Comparison of ENCODE assay signal across 4 cellular contexts in the genomic region with DNA sequence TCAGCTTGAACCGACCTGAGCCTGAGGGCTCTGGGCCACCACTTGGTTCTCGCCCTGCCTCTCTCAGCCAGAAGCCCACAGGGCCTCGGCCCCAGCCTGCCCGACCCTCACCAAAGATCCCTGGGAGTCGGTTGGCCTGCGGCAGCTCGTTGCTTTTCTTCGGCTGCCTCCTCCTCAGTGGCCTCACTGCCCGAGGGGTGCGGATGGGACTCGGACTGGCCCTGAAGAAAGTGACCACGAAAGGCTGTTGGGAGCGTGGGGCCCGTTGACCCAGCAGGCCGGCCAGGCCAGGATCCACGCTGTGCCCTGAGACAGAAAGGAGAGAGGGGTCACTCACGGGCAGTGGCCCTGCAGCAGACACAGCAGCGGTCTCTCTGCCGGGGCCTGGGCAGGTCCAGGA. TPM values are rescaled to one million over a fixed set of nuclear protein-coding genes. Genes with fewer than 3 reads are reported as not detected.
"Had no signal": no experiment of that assay in that cellular context is flagged by ENCODE, and none has a peak within 500 bp of the region (broad histone marks: within the 10 kb centered on the region; RNA-seq: fewer than 3 reads in every experiment).

No MANE protein-coding gene starts in this region.

RNA-seq across cellular contexts. Expression of gene OXCT2, which starts 6.6 kb away (rescaled TPM):
- total RNA-seq: H4, H7, HT1080 had no signal

RNA-seq across cellular contexts. Expression of gene BMP8B, which starts 24.2 kb away (rescaled TPM):
- total RNA-seq: HFFc6, HT1080 had no signal
